Comparison of ENCODE assay signal across 11 cellular contexts in the genomic region with DNA sequence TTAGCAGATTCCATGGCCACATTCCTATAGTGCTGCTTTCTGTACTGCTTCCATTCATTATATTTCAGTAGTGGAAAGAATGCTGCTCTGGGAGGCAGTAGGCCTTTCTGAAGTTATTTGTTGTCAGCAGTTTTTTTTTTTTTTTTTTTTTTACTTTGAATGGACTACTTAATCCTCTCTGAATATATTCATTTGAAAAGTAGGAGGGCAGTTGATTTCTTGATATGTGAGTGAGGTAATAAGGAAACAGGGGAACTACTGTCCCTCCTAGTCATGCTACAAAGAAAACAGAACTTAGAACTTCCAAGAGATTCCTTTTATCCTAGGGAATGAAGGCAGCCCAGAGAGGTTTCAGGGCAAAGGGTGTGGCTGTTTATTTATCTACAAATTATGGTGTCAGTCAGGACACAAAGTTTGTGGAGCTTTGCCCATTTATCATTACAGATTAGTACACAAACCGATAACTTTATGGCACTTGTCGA.
DNase-seq lines count a peak whose midpoint lies in the region; ATAC-seq and TF ChIP-seq lines count a peak whose summit lies in the region.
"Had no signal": no experiment of that assay in that cellular context is flagged by ENCODE, and none has a peak within 500 bp of the region (broad histone marks: within the 10 kb centered on the region; RNA-seq: fewer than 3 reads in every experiment).

No MANE protein-coding gene starts in this region.

- no peaks in the 10 kb centered on the region; the same call in 1 of the 2 replicates for H4K20me1 ChIP-seq in SK-N-SH (ENCODE audit: insufficient read depth)

- no peak for TF ChIP-seq POLR2A in esophagus muscularis mucosa (IDR thresholded peaks at IDR 0.05; ENCODE audit: low read depth)
- no peak for TF ChIP-seq POLR2A in suprapubic skin (IDR thresholded peaks at IDR 0.05)

- CTCF ChIA-PET in SK-N-SH (lab: Yijun Ruan, JAX) = interaction anchor here (0.6 to 3.4 kb wide), 4 partner anchors 9 to 80 kb away, joined by 3 to 27 read pairs (median 4); no protein-coding TSS in a partner anchor

- no peak for TF ChIP-seq CTCF in SK-N-SH (IDR thresholded peaks at IDR 0.05)
- no peak for TF ChIP-seq CTCF in esophagus muscularis mucosa (IDR thresholded peaks at IDR 0.05)
- TF ChIP-seq CTCF in retinal pigment epithelial cell (conservative IDR thresholded peaks at IDR 0.05; ENCODE audit: low read depth, low read length) = no peak
- no peak for TF ChIP-seq CTCF in suprapubic skin (IDR thresholded peaks at IDR 0.05)

- H3K4me2 ChIP-seq in SK-N-SH = no peak overlapping the region

- H3K4me3 ChIP-seq in SK-N-SH (ENCODE audit: low read depth in 2 of 2, low read length in 1 of 2) (no peak overlapping the region), esophagus muscularis mucosa (no peak overlapping the region), retinal pigment epithelial cell (ENCODE audit: low read length) (no peak overlapping the region), suprapubic skin (no peak overlapping the region)

- peaks cover 13% of the 10 kb centered on the region for H3K79me2 ChIP-seq in SK-N-SH (ENCODE audit: insufficient read depth)

- no peaks in the 10 kb centered on the region for H3K36me3 ChIP-seq in SK-N-SH (replicated peaks in 1 of 2; ENCODE audit: control insufficient read depth in 1 of 2, insufficient read depth in 2 of 2, low read length in 1 of 2)
- H3K36me3 ChIP-seq in esophagus muscularis mucosa = no peaks in the 10 kb centered on the region
- no peaks in the 10 kb centered on the region for H3K36me3 ChIP-seq in suprapubic skin

- H3K27me3 ChIP-seq in SK-N-SH (ENCODE audit: insufficient read depth) = no peaks in the 10 kb centered on the region
- no peaks in the 10 kb centered on the region for H3K27me3 ChIP-seq in esophagus muscularis mucosa
- no peaks in the 10 kb centered on the region for H3K27me3 ChIP-seq in suprapubic skin

- H3K27ac ChIP-seq in SK-N-SH (ENCODE audit: low read depth in 2 of 2, low read length in 1 of 2) = no peak overlapping the region
- peak overlapping the region in 3 of 4 donors; percentile 67 to 73 (median 67) for H3K27ac ChIP-seq in esophagus muscularis mucosa (replicated peaks in 1 of 4)
- no peak overlapping the region for H3K27ac ChIP-seq in suprapubic skin

- H3K4me1 ChIP-seq in SK-N-SH (ENCODE audit: control insufficient read depth in 1 of 2, insufficient read depth in 2 of 2, low read depth in 1 of 2, low read length in 1 of 2) (peaks cover 16 to 34% of the 10 kb centered on the region in 2 experiments; a peak in 3 of 4 replicates), esophagus muscularis mucosa (peaks cover 53 to 63% (median 62%) of the 10 kb centered on the region in 4 donors), suprapubic skin (peaks cover 55% of the 10 kb centered on the region)

- TF ChIP-seq EP300 in SK-N-SH (IDR thresholded peaks at IDR 0.05; ENCODE audit: borderline replicate concordance in 1 of 2, low read depth in 1 of 2, low read length in 1 of 2) (no peak), esophagus muscularis mucosa (IDR thresholded peaks at IDR 0.05) (no peak), suprapubic skin (IDR thresholded peaks at IDR 0.05) (no peak)

- intact Hi-C loops in esophagus muscularis mucosa (cut with DNase I) = no loop called here

- ATAC-seq in SK-N-SH treated with all-trans-retinoic acid at 6 μM for 48 hours (peak; percentile 11; the same call in 1 of the 3 replicates), HG02763 (IDR thresholded peaks at IDR 0.05; ENCODE audit: unreplicated experiment) (no peak)

- H2AFZ ChIP-seq in SK-N-SH (ENCODE audit: low read depth) = no peak overlapping the region

- 90% methylated on average over 2 of the region's 2 CpGs for WGBS in SK-N-SH (ENCODE audit: low lambda C conversion rate)
- 93% methylated on average over 2 of the region's 2 CpGs for WGBS in esophagus muscularis mucosa
- 35% methylated on average over 2 of the region's 2 CpGs for WGBS in suprapubic skin

- no peaks in the 10 kb centered on the region for H3K9me2 ChIP-seq in SK-N-SH

- no peak for TF ChIP-seq RAD21 in SK-N-SH (IDR thresholded peaks at IDR 0.05; ENCODE audit: low read length)

- POLR2A ChIA-PET in SK-N-SH (lab: Yijun Ruan, JAX) = no interaction called here

- H3K9ac ChIP-seq in SK-N-SH = no peak overlapping the region

- H3K9me3 ChIP-seq in SK-N-SH (no peaks in the 10 kb centered on the region), esophagus muscularis mucosa (no peaks in the 10 kb centered on the region), suprapubic skin (no peaks in the 10 kb centered on the region)

- no peak for DNase-seq in SK-N-SH
- peak; percentile 28 for DNase-seq in RPMI7951 (ENCODE audit: low read depth)
- no peak for DNase-seq in esophagus muscularis mucosa (ENCODE audit: extremely low spot score)
- DNase-seq in retinal pigment epithelial cell (ENCODE audit: low read depth) = peak; percentile 56
- no peak for DNase-seq in NCI-H2107 (lab: John Stamatoyannopoulos, UW)
- DNase-seq in suprapubic skin (ENCODE audit: low spot score in 2 of 2) = no peak
- DNase-seq: 8988T; activated CD4-positive, alpha-beta T cell treated with anti-CD3 and anti-CD28 coated beads, Interleukin-2, amount 50 U/mL, for 48 hours; NCI-H2081 treated with DMSO at 0.1 percent for 48 hours had no signal

- H3F3A ChIP-seq in SK-N-SH (replicated peaks; ENCODE audit: insufficient read depth) = no peaks in the 10 kb centered on the region

TF ChIP-seq in SK-N-SH treated with all-trans-retinoic acid at 6 μM for 48 hours, 23 proteins besides CTCF, POLR2A, EP300 and RAD21 (continues in another document):
- TF ChIP-seq TCF4 (CRISPR knock-in tag; IDR thresholded peaks at IDR 0.05; ENCODE audit: borderline replicate concordance) = no peak
- TF ChIP-seq RARB (CRISPR knock-in tag; IDR thresholded peaks at IDR 0.05) = no peak
- TF ChIP-seq, protein P1, sequence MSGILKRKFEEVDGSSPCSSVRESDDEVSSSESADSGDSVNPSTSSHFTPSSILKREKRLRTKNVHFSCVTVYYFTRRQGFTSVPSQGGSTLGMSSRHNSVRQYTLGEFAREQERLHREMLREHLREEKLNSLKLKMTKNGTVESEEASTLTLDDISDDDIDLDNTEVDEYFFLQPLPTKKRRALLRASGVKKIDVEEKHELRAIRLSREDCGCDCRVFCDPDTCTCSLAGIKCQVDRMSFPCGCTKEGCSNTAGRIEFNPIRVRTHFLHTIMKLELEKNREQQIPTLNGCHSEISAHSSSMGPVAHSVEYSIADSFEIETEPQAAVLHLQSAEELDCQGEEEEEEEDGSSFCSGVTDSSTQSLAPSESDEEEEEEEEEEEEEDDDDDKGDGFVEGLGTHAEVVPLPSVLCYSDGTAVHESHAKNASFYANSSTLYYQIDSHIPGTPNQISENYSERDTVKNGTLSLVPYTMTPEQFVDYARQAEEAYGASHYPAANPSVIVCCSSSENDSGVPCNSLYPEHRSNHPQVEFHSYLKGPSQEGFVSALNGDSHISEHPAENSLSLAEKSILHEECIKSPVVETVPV (CRISPR knock-in tag; IDR thresholded peaks at IDR 0.05) = no peak
- TF ChIP-seq ISL1 (CRISPR knock-in tag; IDR thresholded peaks at IDR 0.05) = no peak
- no peak for TF ChIP-seq GLIS3 (CRISPR knock-in tag; IDR thresholded peaks at IDR 0.05)
- no peak for TF ChIP-seq TOX (CRISPR knock-in tag; IDR thresholded peaks at IDR 0.05; ENCODE audit: borderline replicate concordance)
- no peak for TF ChIP-seq ZC3H10 (CRISPR knock-in tag; IDR thresholded peaks at IDR 0.05)
- TF ChIP-seq CSDC2 (CRISPR knock-in tag; IDR thresholded peaks at IDR 0.05) = no peak
- TF ChIP-seq ESRRG (CRISPR knock-in tag; IDR thresholded peaks at IDR 0.05) = no peak

TF ChIP-seq in SK-N-SH, 30 proteins besides CTCF, POLR2A, EP300 and RAD21 (continues in another document):
- TF ChIP-seq TCF12 (IDR thresholded peaks at IDR 0.05) (no peak), POLR2AphosphoS5 (IDR thresholded peaks at IDR 0.05; ENCODE audit: low read depth, low read length) (no peak), ELF1 (IDR thresholded peaks at IDR 0.05) (no peak), JUND (IDR thresholded peaks at IDR 0.05) (no peak), FOXJ3 (CRISPR knock-in tag; IDR thresholded peaks at IDR 0.05) (no peak), MEF2A (IDR thresholded peaks at IDR 0.05; ENCODE audit: borderline replicate concordance, low read depth) (no peak), GATA2 (CRISPR knock-in tag; IDR thresholded peaks at IDR 0.05) (no peak), RCOR1 (IDR thresholded peaks at IDR 0.05; ENCODE audit: low read length) (no peak)
- TF ChIP-seq, protein P2, sequence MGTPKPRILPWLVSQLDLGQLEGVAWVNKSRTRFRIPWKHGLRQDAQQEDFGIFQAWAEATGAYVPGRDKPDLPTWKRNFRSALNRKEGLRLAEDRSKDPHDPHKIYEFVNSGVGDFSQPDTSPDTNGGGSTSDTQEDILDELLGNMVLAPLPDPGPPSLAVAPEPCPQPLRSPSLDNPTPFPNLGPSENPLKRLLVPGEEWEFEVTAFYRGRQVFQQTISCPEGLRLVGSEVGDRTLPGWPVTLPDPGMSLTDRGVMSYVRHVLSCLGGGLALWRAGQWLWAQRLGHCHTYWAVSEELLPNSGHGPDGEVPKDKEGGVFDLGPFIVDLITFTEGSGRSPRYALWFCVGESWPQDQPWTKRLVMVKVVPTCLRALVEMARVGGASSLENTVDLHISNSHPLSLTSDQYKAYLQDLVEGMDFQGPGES (IDR thresholded peaks at IDR 0.05; ENCODE audit: low read depth, low read length) = no peak
- TF ChIP-seq, protein P3, sequence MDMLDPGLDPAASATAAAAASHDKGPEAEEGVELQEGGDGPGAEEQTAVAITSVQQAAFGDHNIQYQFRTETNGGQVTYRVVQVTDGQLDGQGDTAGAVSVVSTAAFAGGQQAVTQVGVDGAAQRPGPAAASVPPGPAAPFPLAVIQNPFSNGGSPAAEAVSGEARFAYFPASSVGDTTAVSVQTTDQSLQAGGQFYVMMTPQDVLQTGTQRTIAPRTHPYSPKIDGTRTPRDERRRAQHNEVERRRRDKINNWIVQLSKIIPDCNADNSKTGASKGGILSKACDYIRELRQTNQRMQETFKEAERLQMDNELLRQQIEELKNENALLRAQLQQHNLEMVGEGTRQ (IDR thresholded peaks at IDR 0.05; ENCODE audit: borderline replicate concordance, low read depth, low read length) = no peak
- TF ChIP-seq, protein P4, sequence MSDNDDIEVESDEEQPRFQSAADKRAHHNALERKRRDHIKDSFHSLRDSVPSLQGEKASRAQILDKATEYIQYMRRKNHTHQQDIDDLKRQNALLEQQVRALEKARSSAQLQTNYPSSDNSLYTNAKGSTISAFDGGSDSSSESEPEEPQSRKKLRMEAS (IDR thresholded peaks at IDR 0.05; ENCODE audit: low read depth) = no peak

Comparison
In these comparisons a context has a peak if more than half of its experiments do, and no peak if none do; other contexts are left out.
1. DNase-seq: peak in RPMI7951 (single experiment) and retinal pigment epithelial cell (single experiment); none in SK-N-SH (single experiment), esophagus muscularis mucosa (single experiment), NCI-H2107 (single experiment) and suprapubic skin (0 of 2).
2. H3K27ac ChIP-seq: peak in esophagus muscularis mucosa (3 of 4); none in SK-N-SH (0 of 2) and suprapubic skin (single experiment).